12 cellular contexts compared by ENCODE assay signal in genomic region chr15:87224409-87224808, GRCh38.
"Had no signal": no experiment of that assay in that cellular context is flagged by ENCODE, and none has a peak within 500 bp of the region (broad histone marks: within the 10 kb centered on the region; RNA-seq: fewer than 3 reads in every experiment).

No MANE protein-coding gene starts in this region.

- H3K27ac ChIP-seq: cardiac muscle cell, hepatocyte, psoas muscle, right lobe of liver, suprapubic skin, upper lobe of right lung had no signal

- H3K4me2 ChIP-seq: hepatocyte had no signal

- DNase-seq: activated CD4-positive, CD25-positive, alpha-beta regulatory T cell; amniotic stem cell; nephron progenitor cell; psoas muscle; right lobe of liver; stimulated activated CD4-positive, alpha-beta T cell treated with anti-CD3 and anti-CD28 coated beads, Interleukin-2, amount 100 ng/mL, for 24 hours; stimulated activated naive CD4-positive, alpha-beta T cell treated with Interleukin-2 at 50 U/mL for 16 hours; T-helper 17 cell; upper lobe of right lung had no signal

- H3K36me3 ChIP-seq: cardiac muscle cell, right lobe of liver, suprapubic skin, upper lobe of right lung had no signal

- H3K27me3 ChIP-seq: cardiac muscle cell, hepatocyte, right lobe of liver, suprapubic skin, upper lobe of right lung had no signal

- H3K9me3 ChIP-seq: psoas muscle, right lobe of liver, suprapubic skin, upper lobe of right lung had no signal

- H3K4me1 ChIP-seq: psoas muscle, right lobe of liver, suprapubic skin, upper lobe of right lung had no signal

- ATAC-seq: psoas muscle, right lobe of liver, T-helper 17 cell, upper lobe of right lung had no signal

- H3K4me3 ChIP-seq: cardiac muscle cell, hepatocyte, psoas muscle, right lobe of liver, suprapubic skin, upper lobe of right lung had no signal

- H2AFZ ChIP-seq: hepatocyte had no signal

- H3K79me2 ChIP-seq: hepatocyte had no signal
